ENCODE assay signal across 19 cellular contexts in the genomic region with DNA sequence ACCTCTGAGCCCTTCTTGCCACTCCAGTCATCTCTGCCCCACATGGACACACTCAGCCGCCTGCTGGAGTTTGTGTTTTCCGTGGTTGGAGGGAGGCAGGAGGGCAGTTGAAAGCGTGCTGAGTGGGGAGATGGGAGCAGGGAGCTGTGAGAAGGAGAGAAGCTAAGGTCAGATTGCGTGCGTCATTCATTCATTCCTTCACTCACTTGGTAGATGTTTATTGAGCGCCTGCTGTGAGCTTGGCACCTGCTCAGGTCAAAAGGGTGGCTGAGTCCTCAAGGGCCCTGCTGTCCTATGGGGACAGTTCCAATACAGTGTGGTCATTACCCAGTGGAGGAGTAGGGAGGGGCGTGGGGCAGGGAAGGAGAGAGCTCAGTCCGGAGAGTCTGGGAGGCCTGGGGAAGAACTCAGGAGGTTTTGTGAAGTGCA. TPM values are rescaled to one million over a fixed set of nuclear protein-coding genes. Genes with fewer than 3 reads are reported as not detected.
DNase-seq lines count a peak whose midpoint lies in the region; ATAC-seq and TF ChIP-seq lines count a peak whose summit lies in the region.
"Had no signal": no experiment of that assay in that cellular context is flagged by ENCODE, and none has a peak within 500 bp of the region (broad histone marks: within the 10 kb centered on the region; RNA-seq: fewer than 3 reads in every experiment).

No MANE protein-coding gene starts in this region.

- peaks cover 50% of the 10 kb centered on the region for H3K4me1 Mint-ChIP-seq in brain

- H3K27ac ChIP-seq in HEK293 (ENCODE audit: extremely low read depth, low read depth, low read length) (no peak overlapping the region), caudate nucleus (ENCODE audit: low read depth, low read length) (no peak overlapping the region)

- H3K36me3 ChIP-seq in HEK293 (ENCODE audit: control insufficient read depth in 2 of 2, insufficient read depth in 1 of 2, low read length in 2 of 2) = peaks cover 0 to 22% of the 10 kb centered on the region in 2 experiments; a peak in 2 of 3 replicates
- H3K36me3 ChIP-seq: thoracic aorta had no signal

- TF ChIP-seq CTCF in HEK293 (tag by site-specific recombination; IDR thresholded peaks at IDR 0.05) = no peak
- TF ChIP-seq CTCF in brain (conservative IDR thresholded peaks at IDR 0.05) = no peak
- no peak for TF ChIP-seq CTCF in GM20000 (IDR thresholded peaks at IDR 0.05; ENCODE audit: extremely low read depth, missing control alignments)

- peak overlapping the region in 3 of 5 experiments; percentile 29 to 88 (median 68) for H3K27ac Mint-ChIP-seq in brain
- H3K27ac Mint-ChIP-seq: activated naive CD8-positive, alpha-beta T cell treated with anti-CD3 and anti-CD28 coated beads for 36 hours; CD4-positive, alpha-beta T cell; memory B cell had no signal

- peak; percentile 51 for ATAC-seq in left lobe of liver
- no peak for ATAC-seq in GM18909 (IDR thresholded peaks at IDR 0.05; ENCODE audit: poor library complexity, unreplicated experiment)
- ATAC-seq: PC-3 had no signal

- POLR2A ChIA-PET in HEK293 (lab: Yijun Ruan, JAX) = no interaction called here

- CTCF ChIA-PET in HEK293 (lab: Yijun Ruan, JAX) = no interaction called here

- H3K9me3 ChIP-seq in HEK293 (ENCODE audit: control insufficient read depth, insufficient read depth, low read depth, low read length) = no peaks in the 10 kb centered on the region
- H3K9me3 ChIP-seq: thoracic aorta had no signal

- H3K36me3 Mint-ChIP-seq in brain = peaks cover 51% of the 10 kb centered on the region

- H3K9me3 Mint-ChIP-seq in brain = peaks cover 0 to 3% (median 0%) of the 10 kb centered on the region in 5 experiments
- H3K9me3 Mint-ChIP-seq: activated naive CD8-positive, alpha-beta T cell treated with anti-CD3 and anti-CD28 coated beads for 36 hours; CD4-positive, alpha-beta T cell; memory B cell had no signal

- peak overlapping the region in 1 of 5 experiments; percentile 22 for H3K4me3 Mint-ChIP-seq in brain
- H3K4me3 Mint-ChIP-seq: activated naive CD8-positive, alpha-beta T cell treated with anti-CD3 and anti-CD28 coated beads for 36 hours; CD4-positive, alpha-beta T cell; memory B cell had no signal

- no peak overlapping the region for H3K4me3 ChIP-seq in HEK293 (ENCODE audit: low read depth, low read length)
- H3K4me3 ChIP-seq: thoracic aorta had no signal

- peak; percentile 63 for DNase-seq in left lobe of liver (ENCODE audit: low spot score)
- DNase-seq in smooth muscle cell of the brain vasculature (ENCODE audit: low read depth, low spot score) = peak; percentile 83
- DNase-seq in GM20000 (ENCODE audit: low spot score) = no peak
- DNase-seq in caudate nucleus (lab: John Stamatoyannopoulos, UW) = no peak
- no peak for DNase-seq in NCI-H446 treated with DMSO at 0.1 percent for 48 hours (lab: John Stamatoyannopoulos, UW)
- DNase-seq: activated CD8-positive, alpha-beta memory T cell treated with anti-CD3 and anti-CD28 coated beads, Interleukin-2, amount 50 U/mL, for 48 hours; activated naive CD8-positive, alpha-beta T cell treated with anti-CD3 and anti-CD28 coated beads for 36 hours; CD4-positive, alpha-beta T cell; KG1; NCI-H1436 treated with DMSO at 0.1 percent for 48 hours; NCI-H524; occipital lobe; PC-3; stimulated activated CD4-positive, alpha-beta T cell treated with anti-CD3 and anti-CD28 coated beads, Interleukin-15, amount 100 ng/mL, for 24 hours had no signal

- no peaks in the 10 kb centered on the region; the same call in 1 of the 2 replicates for H3K4me1 ChIP-seq in HEK293 (ENCODE audit: control insufficient read depth, insufficient read depth, low read length)

- peaks cover 3% of the 10 kb centered on the region for H3K27me3 Mint-ChIP-seq in brain
- H3K27me3 Mint-ChIP-seq: activated naive CD8-positive, alpha-beta T cell treated with anti-CD3 and anti-CD28 coated beads for 36 hours; CD4-positive, alpha-beta T cell; memory B cell had no signal

TF ChIP-seq in HEK293, 187 proteins besides CTCF, POLR2A, EP300 and RAD21 (continues in another document):
- TF ChIP-seq ZFP37 (tag by site-specific recombination; IDR thresholded peaks at IDR 0.05) = peak; percentile 74; the same call in 1 of the 2 replicates
- peak; percentile 63 for TF ChIP-seq GLIS2 (tag by site-specific recombination; IDR thresholded peaks at IDR 0.05)
- TF ChIP-seq ZNF677 (tag by site-specific recombination; IDR thresholded peaks at IDR 0.05) = no peak
- TF ChIP-seq, protein P1, sequence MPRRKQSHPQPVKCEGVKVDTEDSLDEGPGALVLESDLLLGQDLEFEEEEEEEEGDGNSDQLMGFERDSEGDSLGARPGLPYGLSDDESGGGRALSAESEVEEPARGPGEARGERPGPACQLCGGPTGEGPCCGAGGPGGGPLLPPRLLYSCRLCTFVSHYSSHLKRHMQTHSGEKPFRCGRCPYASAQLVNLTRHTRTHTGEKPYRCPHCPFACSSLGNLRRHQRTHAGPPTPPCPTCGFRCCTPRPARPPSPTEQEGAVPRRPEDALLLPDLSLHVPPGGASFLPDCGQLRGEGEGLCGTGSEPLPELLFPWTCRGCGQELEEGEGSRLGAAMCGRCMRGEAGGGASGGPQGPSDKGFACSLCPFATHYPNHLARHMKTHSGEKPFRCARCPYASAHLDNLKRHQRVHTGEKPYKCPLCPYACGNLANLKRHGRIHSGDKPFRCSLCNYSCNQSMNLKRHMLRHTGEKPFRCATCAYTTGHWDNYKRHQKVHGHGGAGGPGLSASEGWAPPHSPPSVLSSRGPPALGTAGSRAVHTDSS (tag by site-specific recombination; IDR thresholded peaks at IDR 0.05) = no peak
- TF ChIP-seq ZNF146 (tag by site-specific recombination; IDR thresholded peaks at IDR 0.05) = 0 out of 2 replicates have a peak, but pooled peaks have one; percentile 2
- peak; percentile 78 for TF ChIP-seq ZNF629 (tag by site-specific recombination; IDR thresholded peaks at IDR 0.05)
- TF ChIP-seq, protein P2, sequence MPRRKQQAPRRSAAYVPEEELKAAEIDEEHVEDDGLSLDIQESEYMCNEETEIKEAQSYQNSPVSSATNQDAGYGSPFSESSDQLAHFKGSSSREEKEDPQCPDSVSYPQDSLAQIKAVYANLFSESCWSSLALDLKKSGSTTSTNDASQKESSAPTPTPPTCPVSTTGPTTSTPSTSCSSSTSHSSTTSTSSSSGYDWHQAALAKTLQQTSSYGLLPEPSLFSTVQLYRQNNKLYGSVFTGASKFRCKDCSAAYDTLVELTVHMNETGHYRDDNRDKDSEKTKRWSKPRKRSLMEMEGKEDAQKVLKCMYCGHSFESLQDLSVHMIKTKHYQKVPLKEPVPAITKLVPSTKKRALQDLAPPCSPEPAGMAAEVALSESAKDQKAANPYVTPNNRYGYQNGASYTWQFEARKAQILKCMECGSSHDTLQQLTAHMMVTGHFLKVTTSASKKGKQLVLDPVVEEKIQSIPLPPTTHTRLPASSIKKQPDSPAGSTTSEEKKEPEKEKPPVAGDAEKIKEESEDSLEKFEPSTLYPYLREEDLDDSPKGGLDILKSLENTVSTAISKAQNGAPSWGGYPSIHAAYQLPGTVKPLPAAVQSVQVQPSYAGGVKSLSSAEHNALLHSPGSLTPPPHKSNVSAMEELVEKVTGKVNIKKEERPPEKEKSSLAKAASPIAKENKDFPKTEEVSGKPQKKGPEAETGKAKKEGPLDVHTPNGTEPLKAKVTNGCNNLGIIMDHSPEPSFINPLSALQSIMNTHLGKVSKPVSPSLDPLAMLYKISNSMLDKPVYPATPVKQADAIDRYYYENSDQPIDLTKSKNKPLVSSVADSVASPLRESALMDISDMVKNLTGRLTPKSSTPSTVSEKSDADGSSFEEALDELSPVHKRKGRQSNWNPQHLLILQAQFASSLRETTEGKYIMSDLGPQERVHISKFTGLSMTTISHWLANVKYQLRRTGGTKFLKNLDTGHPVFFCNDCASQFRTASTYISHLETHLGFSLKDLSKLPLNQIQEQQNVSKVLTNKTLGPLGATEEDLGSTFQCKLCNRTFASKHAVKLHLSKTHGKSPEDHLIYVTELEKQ (tag by site-specific recombination; IDR thresholded peaks at IDR 0.05; ENCODE audit: borderline replicate concordance) = peak; percentile 34; the same call in 1 of the 2 replicates
- no peak for TF ChIP-seq TRIM28 (IDR thresholded peaks at IDR 0.05; ENCODE audit: borderline replicate concordance, low read length)
- no peak for TF ChIP-seq ZNF610 (tag by site-specific recombination; IDR thresholded peaks at IDR 0.05; ENCODE audit: borderline replicate concordance)
- no peak for TF ChIP-seq MEIS1 (CRISPR knock-in tag; IDR thresholded peaks at IDR 0.05; ENCODE audit: borderline replicate concordance)
- TF ChIP-seq, protein P3, sequence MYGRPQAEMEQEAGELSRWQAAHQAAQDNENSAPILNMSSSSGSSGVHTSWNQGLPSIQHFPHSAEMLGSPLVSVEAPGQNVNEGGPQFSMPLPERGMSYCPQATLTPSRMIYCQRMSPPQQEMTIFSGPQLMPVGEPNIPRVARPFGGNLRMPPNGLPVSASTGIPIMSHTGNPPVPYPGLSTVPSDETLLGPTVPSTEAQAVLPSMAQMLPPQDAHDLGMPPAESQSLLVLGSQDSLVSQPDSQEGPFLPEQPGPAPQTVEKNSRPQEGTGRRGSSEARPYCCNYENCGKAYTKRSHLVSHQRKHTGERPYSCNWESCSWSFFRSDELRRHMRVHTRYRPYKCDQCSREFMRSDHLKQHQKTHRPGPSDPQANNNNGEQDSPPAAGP (tag by site-specific recombination; IDR thresholded peaks at IDR 0.05) = 0 out of 2 replicates have a peak, but pooled peaks have one; percentile 53
- no peak for TF ChIP-seq ZNF530 (tag by site-specific recombination; IDR thresholded peaks at IDR 0.05; ENCODE audit: low read depth)
- TF ChIP-seq KLF8 (tag by site-specific recombination; IDR thresholded peaks at IDR 0.05) = peak; percentile 48; the same call in 1 of the 2 replicates
- TF ChIP-seq, protein P4, sequence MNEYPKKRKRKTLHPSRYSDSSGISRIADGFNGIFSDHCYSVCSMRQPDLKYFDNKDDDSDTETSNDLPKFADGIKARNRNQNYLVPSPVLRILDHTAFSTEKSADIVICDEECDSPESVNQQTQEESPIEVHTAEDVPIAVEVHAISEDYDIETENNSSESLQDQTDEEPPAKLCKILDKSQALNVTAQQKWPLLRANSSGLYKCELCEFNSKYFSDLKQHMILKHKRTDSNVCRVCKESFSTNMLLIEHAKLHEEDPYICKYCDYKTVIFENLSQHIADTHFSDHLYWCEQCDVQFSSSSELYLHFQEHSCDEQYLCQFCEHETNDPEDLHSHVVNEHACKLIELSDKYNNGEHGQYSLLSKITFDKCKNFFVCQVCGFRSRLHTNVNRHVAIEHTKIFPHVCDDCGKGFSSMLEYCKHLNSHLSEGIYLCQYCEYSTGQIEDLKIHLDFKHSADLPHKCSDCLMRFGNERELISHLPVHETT (tag by site-specific recombination; IDR thresholded peaks at IDR 0.05) = peak; percentile 61; the same call in 1 of the 2 replicates
- no peak for TF ChIP-seq ZSCAN30 (tag by site-specific recombination; IDR thresholded peaks at IDR 0.05)

RNA-seq across cellular contexts. Expression of a gene that starts 23.5 kb away (rescaled TPM):
- 1.3 TPM for polyA plus RNA-seq in brain (ENCODE audit: insufficient read depth, low read depth, low replicate concordance)
- total RNA-seq in left lobe of liver = 30.7 TPM

Comparison
In these comparisons a context has a peak if more than half of its experiments do, and no peak if none do; other contexts are left out.
1. DNase-seq: peak in left lobe of liver (single experiment) and smooth muscle cell of the brain vasculature (single experiment); none in GM20000 (single experiment), caudate nucleus (0 of 61) and NCI-H446 treated with DMSO at 0.1 percent for 48 hours (single experiment).